12 cellular contexts compared by ENCODE assay signal in genomic region chr11:90113541-90113940, GRCh38. TPM values are rescaled to one million over a fixed set of nuclear protein-coding genes. Genes with fewer than 3 reads are reported as not detected.
A peak's percentile ranks its signal among the peaks of the same experiment; 100 is the strongest.
DNase-seq lines count a peak whose midpoint lies in the region; ATAC-seq and TF ChIP-seq lines count a peak whose summit lies in the region.
"Had no signal": no experiment of that assay in that cellular context is flagged by ENCODE, and none has a peak within 500 bp of the region (broad histone marks: within the 10 kb centered on the region; RNA-seq: fewer than 3 reads in every experiment).

No MANE protein-coding gene starts in this region.

- intact Hi-C loops in Panc1 (cut with micrococcal nuclease; ENCODE audit: unreplicated experiment) (no loop called here), left colon (cut with DNase I, micrococcal nuclease) (no loop called here)

- in situ Hi-C loops in Panc1 (cut with HindIII; ENCODE audit: low pct_unique_long_range_greater_than_20kb, low sequenced_read_pairs) = no loop called here

- TF ChIP-seq CTCF in 22Rv1 (IDR thresholded peaks at IDR 0.05) = peak; percentile 47
- TF ChIP-seq CTCF in Panc1 (IDR thresholded peaks at IDR 0.05) = peak; percentile 28; the same call in 1 of the 2 replicates
- peak; percentile 40 for TF ChIP-seq CTCF in fibroblast of pulmonary artery (IDR thresholded peaks at IDR 0.05; ENCODE audit: low read length, missing control alignments)

- peak; percentile 3 for DNase-seq in GM03348 (ENCODE audit: low spot score)
- DNase-seq in Panc1 (ENCODE audit: low read depth, low spot score) = no peak
- DNase-seq in fibroblast of pulmonary artery (ENCODE audit: low read depth) = peak; percentile 13
- DNase-seq in left colon = no peak
- no peak for DNase-seq in NCI-H1436 treated with DMSO at 0.1 percent for 48 hours (lab: John Stamatoyannopoulos, UW)
- DNase-seq in NCI-H774 (lab: John Stamatoyannopoulos, UW) = no peak
- no peak for DNase-seq in NCI-H226
- DNase-seq: activated gamma-delta T cell, GDM1 had no signal

- no peaks in the 10 kb centered on the region for H3K4me1 ChIP-seq in Panc1 (ENCODE audit: control insufficient read depth, insufficient read depth, low read length)
- H3K4me1 ChIP-seq: SJSA1 had no signal

- no peak overlapping the region for H3K27ac ChIP-seq in 22Rv1
- no peak overlapping the region for H3K27ac ChIP-seq in Panc1 (ENCODE audit: low read length)
- H3K27ac ChIP-seq: SJSA1 had no signal

- ATAC-seq in Panc1 = no peak
- ATAC-seq in left colon = no peak
- ATAC-seq: naive thymus-derived CD4-positive, alpha-beta T cell had no signal

- POLR2A ChIA-PET in Panc1 (lab: Charles Lee) = no interaction called here

- H3K9me3 ChIP-seq in Panc1 (ENCODE audit: control insufficient read depth, insufficient read depth, low read depth, low read length) = no peaks in the 10 kb centered on the region
- H3K9me3 ChIP-seq: SJSA1 had no signal

- CTCF ChIA-PET in Panc1 (lab: Charles Lee) = interaction anchor here (0.6 kb wide), 1 partner anchor 925 kb away, joined by 4 read pairs; no protein-coding TSS in a partner anchor

- no TSS peak for BruUV-seq in Panc1 (replicated peaks; lab: Mats Ljungman, UMichigan)

- no peaks in the 10 kb centered on the region for H3K27me3 ChIP-seq in Panc1 (ENCODE audit: control insufficient read depth, insufficient read depth, low read length)
- H3K27me3 ChIP-seq: SJSA1 had no signal

- no peak overlapping the region for H3K4me3 ChIP-seq in Panc1 (ENCODE audit: low read depth in 2 of 2, low read length in 2 of 2)
- no peak overlapping the region for H3K4me3 ChIP-seq in fibroblast of pulmonary artery (replicated peaks; ENCODE audit: low read depth, low read length)
- H3K4me3 ChIP-seq: SJSA1 had no signal

- H3K36me3 ChIP-seq in Panc1 (ENCODE audit: control insufficient read depth, insufficient read depth, low read length) = no peaks in the 10 kb centered on the region
- H3K36me3 ChIP-seq: SJSA1 had no signal

RNA-seq across cellular contexts. Expression of gene NAALAD2, which starts 20.9 kb away (rescaled TPM):
- not detected for total RNA-seq in Panc1 (2021; ENCODE audit: unreplicated experiment)
- polyA plus RNA-seq in Panc1 (2012; ENCODE audit: insufficient read length) = 0.12 TPM
- total RNA-seq in left colon = under 1 TPM; 0.15 to 0.89 TPM
- total RNA-seq: naive thymus-derived CD4-positive, alpha-beta T cell; SJSA1 had no signal
- polyA plus RNA-seq: naive thymus-derived CD4-positive, alpha-beta T cell had no signal

RNA-seq across cellular contexts. Expression of gene UBTFL1, which starts 27.8 kb away (rescaled TPM):
- not detected for total RNA-seq in Panc1 (2021; ENCODE audit: unreplicated experiment)
- polyA plus RNA-seq in Panc1 (2012; ENCODE audit: insufficient read length) = not detected
- total RNA-seq in left colon = not detected
- total RNA-seq: naive thymus-derived CD4-positive, alpha-beta T cell; SJSA1 had no signal
- polyA plus RNA-seq: naive thymus-derived CD4-positive, alpha-beta T cell had no signal

Comparison
In these comparisons a context has a peak if more than half of its experiments do, and no peak if none do; other contexts are left out.
1. DNase-seq: peak in GM03348 (single experiment) and fibroblast of pulmonary artery (single experiment); none in Panc1 (single experiment), left colon (0 of 2), NCI-H1436 treated with DMSO at 0.1 percent for 48 hours (single experiment), NCI-H774 (single experiment) and NCI-H226 (single experiment).
2. Peak in every context shown above with its lines, with median percentiles within 50 percentile points of each other: CTCF ChIP-seq.